In the genomic region with DNA sequence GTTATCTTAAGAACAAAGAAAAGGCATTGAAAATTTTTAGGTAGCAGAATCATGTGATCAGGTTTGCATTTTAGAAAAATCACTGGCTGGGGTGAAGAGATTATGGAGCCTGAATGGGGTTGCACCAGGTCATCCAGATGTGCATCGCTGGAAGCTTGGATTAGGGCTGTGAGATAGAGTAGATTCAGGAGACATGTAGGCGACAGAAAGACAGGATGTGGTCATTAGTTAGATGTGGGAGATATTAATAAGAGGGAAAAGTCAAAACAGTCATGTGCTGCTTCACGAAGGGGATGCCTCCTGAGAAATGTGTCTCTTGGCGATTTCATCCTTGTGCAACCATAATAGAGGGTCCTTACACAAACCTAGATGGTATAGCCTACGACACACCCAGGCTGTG, we compare ENCODE assay signal across 1 cellular context.
TF ChIP-seq lines count a peak whose summit lies in the region.

No MANE protein-coding gene starts in this region.

TF ChIP-seq in K562, 482 proteins besides CTCF, POLR2A, EP300 and RAD21 (continued from another document):
- TF ChIP-seq, protein P1, sequence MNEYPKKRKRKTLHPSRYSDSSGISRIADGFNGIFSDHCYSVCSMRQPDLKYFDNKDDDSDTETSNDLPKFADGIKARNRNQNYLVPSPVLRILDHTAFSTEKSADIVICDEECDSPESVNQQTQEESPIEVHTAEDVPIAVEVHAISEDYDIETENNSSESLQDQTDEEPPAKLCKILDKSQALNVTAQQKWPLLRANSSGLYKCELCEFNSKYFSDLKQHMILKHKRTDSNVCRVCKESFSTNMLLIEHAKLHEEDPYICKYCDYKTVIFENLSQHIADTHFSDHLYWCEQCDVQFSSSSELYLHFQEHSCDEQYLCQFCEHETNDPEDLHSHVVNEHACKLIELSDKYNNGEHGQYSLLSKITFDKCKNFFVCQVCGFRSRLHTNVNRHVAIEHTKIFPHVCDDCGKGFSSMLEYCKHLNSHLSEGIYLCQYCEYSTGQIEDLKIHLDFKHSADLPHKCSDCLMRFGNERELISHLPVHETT (CRISPR knock-in tag; conservative IDR thresholded peaks at IDR 0.05 in 1 of 2, IDR thresholded peaks at IDR 0.05 in 1 of 2): 0 out of 4 replicates have a peak, but pooled peaks of 1 of the 2 experiments have one; percentile 32
- TF ChIP-seq FOXJ2 (tag; IDR thresholded peaks at IDR 0.05) (no peak), MTF1 (CRISPR knock-in tag; IDR thresholded peaks at IDR 0.05; ENCODE audit: borderline replicate concordance) (no peak), SMAD2 (IDR thresholded peaks at IDR 0.05; ENCODE audit: low read depth, low read length) (no peak), CHCHD3 (CRISPR knock-in tag; IDR thresholded peaks at IDR 0.05) (no peak), CBFA2T2 (conservative IDR thresholded peaks at IDR 0.05) (peak; percentile 72), ZNF699 (CRISPR knock-in tag; IDR thresholded peaks at IDR 0.05; ENCODE audit: insufficient replicate concordance) (no peak), ARID1B (IDR thresholded peaks at IDR 0.05) (peak; percentile 64), ZNF778 (CRISPR knock-in tag; IDR thresholded peaks at IDR 0.05) (no peak), RCOR1 (IDR thresholded peaks at IDR 0.05; ENCODE audit: borderline replicate concordance in 1 of 2, low read depth in 2 of 2, low read length in 2 of 2) (peak in 1 of 2 experiments; percentile 81; a peak in 2 of 4 replicates), CBX2 (IDR thresholded peaks at IDR 0.05; ENCODE audit: insufficient read depth, low read length, poor library complexity, severe bottlenecking) (no peak)
- TF ChIP-seq, protein P2, sequence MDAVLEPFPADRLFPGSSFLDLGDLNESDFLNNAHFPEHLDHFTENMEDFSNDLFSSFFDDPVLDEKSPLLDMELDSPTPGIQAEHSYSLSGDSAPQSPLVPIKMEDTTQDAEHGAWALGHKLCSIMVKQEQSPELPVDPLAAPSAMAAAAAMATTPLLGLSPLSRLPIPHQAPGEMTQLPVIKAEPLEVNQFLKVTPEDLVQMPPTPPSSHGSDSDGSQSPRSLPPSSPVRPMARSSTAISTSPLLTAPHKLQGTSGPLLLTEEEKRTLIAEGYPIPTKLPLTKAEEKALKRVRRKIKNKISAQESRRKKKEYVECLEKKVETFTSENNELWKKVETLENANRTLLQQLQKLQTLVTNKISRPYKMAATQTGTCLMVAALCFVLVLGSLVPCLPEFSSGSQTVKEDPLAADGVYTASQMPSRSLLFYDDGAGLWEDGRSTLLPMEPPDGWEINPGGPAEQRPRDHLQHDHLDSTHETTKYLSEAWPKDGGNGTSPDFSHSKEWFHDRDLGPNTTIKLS (IDR thresholded peaks at IDR 0.05; ENCODE audit: borderline replicate concordance, low read depth): no peak
- TF ChIP-seq, protein P3, sequence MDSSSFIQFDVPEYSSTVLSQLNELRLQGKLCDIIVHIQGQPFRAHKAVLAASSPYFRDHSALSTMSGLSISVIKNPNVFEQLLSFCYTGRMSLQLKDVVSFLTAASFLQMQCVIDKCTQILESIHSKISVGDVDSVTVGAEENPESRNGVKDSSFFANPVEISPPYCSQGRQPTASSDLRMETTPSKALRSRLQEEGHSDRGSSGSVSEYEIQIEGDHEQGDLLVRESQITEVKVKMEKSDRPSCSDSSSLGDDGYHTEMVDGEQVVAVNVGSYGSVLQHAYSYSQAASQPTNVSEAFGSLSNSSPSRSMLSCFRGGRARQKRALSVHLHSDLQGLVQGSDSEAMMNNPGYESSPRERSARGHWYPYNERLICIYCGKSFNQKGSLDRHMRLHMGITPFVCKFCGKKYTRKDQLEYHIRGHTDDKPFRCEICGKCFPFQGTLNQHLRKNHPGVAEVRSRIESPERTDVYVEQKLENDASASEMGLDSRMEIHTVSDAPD (CRISPR knock-in tag; IDR thresholded peaks at IDR 0.05): no peak
TF ChIP-seq in K562: peak in this region for 28.
